ENCODE assay signal across 1 cellular context in genomic region chr12:101875112-101875961, GRCh38.
A peak's percentile ranks its signal among the peaks of the same experiment; 100 is the strongest.
TF ChIP-seq lines count a peak whose summit lies in the region.

No MANE protein-coding gene starts in this region.

TF ChIP-seq in GM12878, 131 proteins besides CTCF, POLR2A, EP300 and RAD21:
- TF ChIP-seq MYC (IDR thresholded peaks at IDR 0.05; ENCODE audit: insufficient read depth, insufficient read length, insufficient replicate concordance, low read length, severe bottlenecking) (no peak), CHD2 (IDR thresholded peaks at IDR 0.05; ENCODE audit: borderline replicate concordance, low read depth, low read length) (no peak), ATF7 (IDR thresholded peaks at IDR 0.05; ENCODE audit: low read depth) (peak; percentile 40; the same call in 1 of the 2 replicates), RELA (IDR thresholded peaks at IDR 0.05; ENCODE audit: borderline replicate concordance, partially characterized antibody) (no peak), EED (IDR thresholded peaks at IDR 0.05; ENCODE audit: low read depth) (0 out of 2 replicates have a peak, but pooled peaks have one; percentile 18), NFXL1 (IDR thresholded peaks at IDR 0.05; ENCODE audit: borderline replicate concordance) (no peak), MXI1 (IDR thresholded peaks at IDR 0.05; ENCODE audit: low read depth, low read length) (no peak)
